In genomic region chr11:112477152-112477928, GRCh38 we compare ENCODE assay signal across 15 cellular contexts.
DNase-seq lines count a peak whose midpoint lies in the region; TF ChIP-seq lines count a peak whose summit lies in the region.
"Had no signal": no experiment of that assay in that cellular context is flagged by ENCODE, and none has a peak within 500 bp of the region (broad histone marks: within the 10 kb centered on the region; RNA-seq: fewer than 3 reads in every experiment).

No MANE protein-coding gene starts in this region.

- H3K36me3 Mint-ChIP-seq in brain, result no peaks in the 10 kb centered on the region
- H3K36me3 Mint-ChIP-seq: CD4-positive, alpha-beta memory T cell; T-cell had no signal

- H3K4me3 ChIP-seq in colonic mucosa, result no peak overlapping the region
- H3K4me3 ChIP-seq: MG63 had no signal

- H3K4me3 Mint-ChIP-seq in brain, result peak overlapping the region in 1 of 5 experiments; percentile 10
- H3K4me3 Mint-ChIP-seq: CD4-positive, alpha-beta memory T cell; T-cell had no signal

- H3K27ac ChIP-seq in colonic mucosa, result no peak overlapping the region

- no peaks in the 10 kb centered on the region for H3K36me3 ChIP-seq in colonic mucosa
- H3K36me3 ChIP-seq: MG63 had no signal

- DNase-seq in NCI-H1417 (lab: John Stamatoyannopoulos, UW), result peak in 2 of 3 experiments; percentile 84 to 93
- no peak for DNase-seq in NCI-H1417 treated with DMSO at 0.1 percent for 48 hours (lab: John Stamatoyannopoulos, UW)
- peak; percentile 74 for DNase-seq in COR-L47 (lab: John Stamatoyannopoulos, UW)
- DNase-seq in NCI-H2081 treated with DMSO at 0.1 percent for 48 hours (lab: John Stamatoyannopoulos, UW), result peak; percentile 31
- no peak for DNase-seq in NCI-H187 (lab: John Stamatoyannopoulos, UW)
- no peak for DNase-seq in colonic mucosa
- no peak for DNase-seq in occipital lobe (lab: John Stamatoyannopoulos, UW)
- DNase-seq: 8988T; CD4-positive, alpha-beta memory T cell; H7; MG63; NCI-H1092 treated with DMSO at 0.1 percent for 48 hours; NCI-H526 treated with DMSO at 0.1 percent for 48 hours; T-cell had no signal

- H3K9me3 Mint-ChIP-seq in brain, result peaks cover 0 to 1% (median 0%) of the 10 kb centered on the region in 5 experiments
- H3K9me3 Mint-ChIP-seq: T-cell had no signal

- H3K27ac Mint-ChIP-seq in brain, result peak overlapping the region in 3 of 5 experiments; percentile 5 to 72 (median 31)
- H3K27ac Mint-ChIP-seq: CD4-positive, alpha-beta memory T cell; T-cell had no signal

- peaks cover 65% of the 10 kb centered on the region for H3K4me1 Mint-ChIP-seq in brain
- H3K4me1 Mint-ChIP-seq: T-cell had no signal

- intact Hi-C loops in colonic mucosa (cut with DNase I), result no loop called here

- H3K9me3 ChIP-seq in colonic mucosa, result no peaks in the 10 kb centered on the region
- H3K9me3 ChIP-seq: MG63 had no signal

- TF ChIP-seq CTCF in brain (conservative IDR thresholded peaks at IDR 0.05) (no peak), colonic mucosa (IDR thresholded peaks at IDR 0.05) (no peak)

- no peak overlapping the region for H3K9ac ChIP-seq in colonic mucosa (ENCODE audit: low read depth in 2 of 2, low read length in 2 of 2)

- no peaks in the 10 kb centered on the region for H3K27me3 ChIP-seq in colonic mucosa
- H3K27me3 ChIP-seq: MG63 had no signal

- H3K4me1 ChIP-seq in colonic mucosa, result no peaks in the 10 kb centered on the region

- peaks cover 15% of the 10 kb centered on the region for H3K27me3 Mint-ChIP-seq in brain

Comparison
In these comparisons a context has a peak if more than half of its experiments do, and no peak if none do; other contexts are left out.
1. DNase-seq: peak in NCI-H1417 (2 of 3), COR-L47 (single experiment) and NCI-H2081 treated with DMSO at 0.1 percent for 48 hours (single experiment); none in NCI-H1417 treated with DMSO at 0.1 percent for 48 hours (single experiment), NCI-H187 (0 of 2), colonic mucosa (single experiment) and occipital lobe (single experiment).